24 cellular contexts compared by ENCODE assay signal in the genomic region with DNA sequence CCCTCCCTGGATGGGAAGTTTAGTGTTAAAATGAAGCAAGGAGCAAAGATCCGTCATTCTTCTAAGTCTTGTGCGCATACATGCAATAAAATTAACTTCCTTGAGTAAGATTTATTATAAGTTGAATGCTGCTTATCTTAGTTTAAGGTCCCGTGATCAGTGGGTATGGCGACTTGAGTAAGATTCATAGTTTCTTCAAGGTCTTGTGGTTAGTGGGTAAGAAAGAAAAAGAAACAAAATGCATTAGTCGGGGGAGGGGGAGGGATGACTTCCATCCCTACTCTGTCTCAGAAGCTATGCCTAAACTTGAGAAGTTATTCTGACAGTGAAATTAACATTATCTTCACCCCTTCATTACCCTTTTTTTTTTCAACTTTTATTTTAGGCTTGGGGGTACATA.
"Had no signal": no experiment of that assay in that cellular context is flagged by ENCODE, and none has a peak within 500 bp of the region (broad histone marks: within the 10 kb centered on the region; RNA-seq: fewer than 3 reads in every experiment).

No MANE protein-coding gene starts in this region.

- H3K36me3 ChIP-seq: Peyer's patch had no signal

- H3K4me3 ChIP-seq: Peyer's patch had no signal

- H3K4me1 ChIP-seq: Peyer's patch had no signal

- DNase-seq: activated B cell treated with CpG ODN at 0.5 μM for 24 hours; activated CD4-positive, alpha-beta T cell treated with anti-CD3 and anti-CD28 coated beads for 1 hour; activated CD4-positive, alpha-beta T cell treated with anti-CD3 and anti-CD28 coated beads, Interleukin-2, amount 10 ng/mL, durations not matched to agents 24 days and 14 days; activated CD4-positive, alpha-beta T cell treated with anti-CD3 and anti-CD28 coated beads, Interleukin-2, amount 50 U/mL, for 48 hours; activated CD8-positive, alpha-beta memory T cell treated with anti-CD3 and anti-CD28 coated beads, Interleukin-2, amount 10 ng/mL, durations not matched to agents 7 days and 5 days; activated effector memory CD4-positive, alpha-beta T cell treated with anti-CD3 and anti-CD28 coated beads, Interleukin-2, amount 50 U/mL, for 16 hours; activated naive CD4-positive, alpha-beta T cell treated with Interleukin-2 at 50 U/mL for 16 hours; activated naive CD8-positive, alpha-beta T cell treated with anti-CD3 and anti-CD28 coated beads, Interleukin-2, amount 50 U/mL, for 24 hours; activated T-cell treated with anti-CD3 and anti-CD28 coated beads, Interleukin-2, amount 50 U/mL, for 24 hours; amygdala; MM.1S; NCI-H1048; NCI-H146; NCI-H187 treated with DMSO at 0.1 percent for 48 hours; NCI-H2081 treated with DMSO at 0.1 percent for 48 hours; NCI-H2171; NCI-H2227 treated with DMSO at 0.1 percent for 48 hours; NCI-H526; NCI-H774; Peyer's patch; SHP77 treated with DMSO at 0.1 percent for 48 hours; T-cell; T1000 had no signal

- H3K27ac ChIP-seq: Peyer's patch had no signal

- H3K27me3 ChIP-seq: Peyer's patch had no signal

- H3K9me3 ChIP-seq: Peyer's patch had no signal

- ATAC-seq: activated CD8-positive, alpha-beta memory T cell treated with anti-CD3 and anti-CD28 coated beads, Interleukin-2, amount 10 ng/mL, durations not matched to agents 7 days and 5 days; activated naive CD4-positive, alpha-beta T cell treated with anti-CD3 and anti-CD28 coated beads, Interleukin-2, amount 50 U/mL, for 72 hours; activated naive CD8-positive, alpha-beta T cell treated with anti-CD3 and anti-CD28 coated beads, Interleukin-2, amount 50 U/mL, for 24 hours; T-cell had no signal
